8 cellular contexts compared by ENCODE assay signal in the genomic region with DNA sequence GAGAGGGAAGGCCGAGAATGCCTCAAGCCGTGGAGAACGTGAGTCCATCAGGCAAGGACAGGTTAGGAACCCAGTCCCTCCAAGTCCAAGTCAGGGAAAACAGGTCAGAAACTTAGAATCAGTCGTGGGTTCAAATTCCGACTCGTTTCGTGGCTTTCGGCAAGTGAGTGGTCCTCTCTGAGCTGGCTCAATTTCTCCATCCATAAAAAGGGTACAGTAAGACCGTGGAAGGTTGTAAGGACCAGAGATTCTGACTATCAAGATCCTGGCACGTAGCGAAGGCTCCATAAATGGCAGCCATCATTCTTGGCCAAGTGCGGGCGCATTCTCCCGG. TPM values are rescaled to one million over a fixed set of nuclear protein-coding genes. Genes with fewer than 3 reads are reported as not detected.
A peak's percentile ranks its signal among the peaks of the same experiment; 100 is the strongest.
DNase-seq lines count a peak whose midpoint lies in the region; ATAC-seq and TF ChIP-seq lines count a peak whose summit lies in the region.

No MANE protein-coding gene starts in this region.

- H3K4me3 ChIP-seq in Loucy (ENCODE audit: low read length, poor library complexity, severe bottlenecking) (peak overlapping the region; percentile 99), ectodermal cell (ENCODE audit: insufficient read depth, low read depth, low read length) (peak overlapping the region; percentile 88), neural progenitor cell (peak overlapping the region; percentile 85)

- H3K36me3 Mint-ChIP-seq in CD14-positive monocyte (peaks cover 0 to 9% of the 10 kb centered on the region in 2 donors), neural progenitor cell (peaks cover 3% of the 10 kb centered on the region)

- H3K4me1 Mint-ChIP-seq in CD14-positive monocyte (peaks cover 12% of the 10 kb centered on the region), neural progenitor cell (peaks cover 40% of the 10 kb centered on the region)

- TF ChIP-seq CTCF in CD14-positive monocyte (IDR thresholded peaks at IDR 0.05) (no peak), Loucy (conservative IDR thresholded peaks at IDR 0.05; ENCODE audit: low read length) (no peak), neural progenitor cell (IDR thresholded peaks at IDR 0.05) (no peak)

- no peak overlapping the region for H3K27ac ChIP-seq in ectodermal cell (ENCODE audit: insufficient read depth, low read depth, low read length, poor library complexity, severe bottlenecking)
- no peak overlapping the region for H3K27ac ChIP-seq in neural progenitor cell

- H3K9me3 Mint-ChIP-seq in CD14-positive monocyte, result peaks cover 0 to 12% (median 6%) of the 10 kb centered on the region in 7 donors
- H3K9me3 Mint-ChIP-seq in neural progenitor cell, result no peaks in the 10 kb centered on the region

- H3K36me3 ChIP-seq in Loucy (ENCODE audit: insufficient read depth, low read length) (no peaks in the 10 kb centered on the region), ectodermal cell (ENCODE audit: control insufficient read depth, insufficient read depth, low read length) (no peaks in the 10 kb centered on the region), neural progenitor cell (no peaks in the 10 kb centered on the region)

- WGBS in ectodermal cell, 2 experiments, result 40 to 43% methylated on average over 14 of the region's 14 CpGs

- H3K27me3 Mint-ChIP-seq in CD14-positive monocyte (ENCODE audit: low read depth in 3 of 3) (peaks cover 49 to 64% (median 52%) of the 10 kb centered on the region in 3 donors), neural progenitor cell (ENCODE audit: insufficient read depth, low read depth) (peaks cover 4% of the 10 kb centered on the region)

- no peak for ATAC-seq in GM18907 (IDR thresholded peaks at IDR 0.05; ENCODE audit: unreplicated experiment)

- DNase-seq in CD14-positive monocyte (ENCODE audit: low spot score), result no peak
- DNase-seq in neural progenitor cell (ENCODE audit: low spot score), result no peak
- DNase-seq in NK-92 (lab: John Stamatoyannopoulos, UW; ENCODE audit: unreplicated experiment), result no peak
- no peak for DNase-seq in activated CD4-positive, alpha-beta T cell treated with anti-CD3 and anti-CD28 coated beads, Interleukin-2, amount 50 U/mL, for 1 hour
- DNase-seq in activated naive CD4-positive, alpha-beta T cell (lab: John Stamatoyannopoulos, UW), result no peak

- no peaks in the 10 kb centered on the region for H3K9me2 ChIP-seq in Loucy (replicated peaks; ENCODE audit: low read depth, low read length)

- H3K27ac Mint-ChIP-seq in CD14-positive monocyte (no peak overlapping the region), neural progenitor cell (peak overlapping the region; percentile 57)

- peak overlapping the region; percentile 74 for H2AFZ ChIP-seq in Loucy (ENCODE audit: low read length)
- peak overlapping the region; percentile 87 for H2AFZ ChIP-seq in neural progenitor cell (replicated peaks)

- H3K4me2 ChIP-seq in Loucy (ENCODE audit: low read depth, low read length, poor library complexity, severe bottlenecking) (peak overlapping the region; percentile 68), neural progenitor cell (peak overlapping the region; percentile 94)

- H3F3A ChIP-seq in Loucy (ENCODE audit: low read depth), result no peaks in the 10 kb centered on the region
- peaks cover 33% of the 10 kb centered on the region for H3F3A ChIP-seq in neural progenitor cell (ENCODE audit: low read depth)

- H3K27me3 ChIP-seq in Loucy (ENCODE audit: insufficient read depth, low read length, poor library complexity, severe bottlenecking), result no peaks in the 10 kb centered on the region
- H3K27me3 ChIP-seq in ectodermal cell (ENCODE audit: control insufficient read depth, insufficient read depth, low read length, poor library complexity, severe bottlenecking), result peaks cover 17% of the 10 kb centered on the region
- peaks cover 15% of the 10 kb centered on the region for H3K27me3 ChIP-seq in neural progenitor cell

- H3K4me1 ChIP-seq in Loucy (ENCODE audit: insufficient read depth, low read length, poor library complexity, severe bottlenecking) (peaks cover 20% of the 10 kb centered on the region), ectodermal cell (ENCODE audit: control insufficient read depth, insufficient read depth, low read length) (peaks cover 11% of the 10 kb centered on the region), neural progenitor cell (peaks cover 33% of the 10 kb centered on the region)

- H4K20me1 ChIP-seq in Loucy (ENCODE audit: insufficient read depth, low read length, poor library complexity, severe bottlenecking) (peaks cover 31% of the 10 kb centered on the region), neural progenitor cell (ENCODE audit: low read depth) (peaks cover 25% of the 10 kb centered on the region)

- H3K79me2 ChIP-seq in Loucy (ENCODE audit: insufficient read depth, low read length), result peaks cover 49% of the 10 kb centered on the region
- H3K79me2 ChIP-seq in neural progenitor cell (ENCODE audit: low read depth), result peaks cover 27% of the 10 kb centered on the region

- H3K9me3 ChIP-seq in Loucy (ENCODE audit: insufficient read depth, low read depth, low read length), result no peaks in the 10 kb centered on the region
- no peaks in the 10 kb centered on the region for H3K9me3 ChIP-seq in ectodermal cell (ENCODE audit: control insufficient read depth, low read length)
- no peaks in the 10 kb centered on the region for H3K9me3 ChIP-seq in neural progenitor cell (ENCODE audit: low read depth)

- intact Hi-C loops in CD14-positive monocyte (cut with micrococcal nuclease), result no loop called here

- H3K4me3 Mint-ChIP-seq in CD14-positive monocyte (peak overlapping the region; percentile 65 to 78), neural progenitor cell (peak overlapping the region; percentile 87)

- H3K9ac ChIP-seq in Loucy (ENCODE audit: low read depth, low read length, poor library complexity, severe bottlenecking) (peak overlapping the region; percentile 91), neural progenitor cell (no peak overlapping the region)

RNA-seq across cellular contexts. Expression of a gene that starts 0.6 kb away (rescaled TPM):
- polyA plus RNA-seq in CD14-positive monocyte, result under 1 TPM in 1 of 2 donors, not detected in 1; 0.29 TPM
- 10.7 TPM for polyA plus RNA-seq in ectodermal cell (2013, experiment 1 of 4)
- polyA plus RNA-seq in ectodermal cell (2013, experiment 2 of 4), result 8.4 TPM
- polyA plus RNA-seq in ectodermal cell (2013, experiment 3 of 4), result 8.2 TPM
- 10.6 TPM for polyA plus RNA-seq in ectodermal cell (2013, experiment 4 of 4)
- total RNA-seq in neural progenitor cell (ENCODE audit: low replicate concordance), result 14.2 and 16.5 TPM in 2 replicates
